Comparison of ENCODE assay signal across 23 cellular contexts in the genomic region with DNA sequence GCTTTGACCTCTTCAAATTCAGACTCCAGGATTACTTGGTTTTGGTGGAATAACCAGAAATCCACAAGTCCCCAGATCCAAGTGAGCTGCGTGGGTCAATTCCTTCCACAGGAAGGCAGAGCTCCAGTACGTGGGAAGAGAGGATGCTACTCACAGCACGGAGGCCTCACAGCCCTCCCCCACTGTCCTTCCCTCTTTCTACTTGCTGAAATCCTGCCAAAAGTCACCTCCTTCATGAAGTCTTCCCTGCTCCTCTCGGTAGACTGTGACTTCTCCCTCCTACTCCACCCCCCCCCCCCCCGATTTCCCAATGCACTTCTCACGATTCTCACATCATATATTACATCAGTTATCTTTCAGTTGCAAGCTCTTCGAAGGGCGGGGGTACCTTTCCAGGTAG. TPM values are rescaled to one million over a fixed set of nuclear protein-coding genes. Genes with fewer than 3 reads are reported as not detected.
A peak's percentile ranks its signal among the peaks of the same experiment; 100 is the strongest.
DNase-seq lines count a peak whose midpoint lies in the region; ATAC-seq, FAIRE-seq and TF ChIP-seq lines count a peak whose summit lies in the region.
"Had no signal": no experiment of that assay in that cellular context is flagged by ENCODE, and none has a peak within 500 bp of the region (broad histone marks: within the 10 kb centered on the region; RNA-seq: fewer than 3 reads in every experiment).

No MANE protein-coding gene starts in this region.

- 69% methylated on average over 5 of the region's 8 CpGs for WGBS in K562 (ENCODE audit: insufficient coverage, low coverage, missing lambda C conversion rate)

- no peak overlapping the region for H3K4me3 ChIP-seq in GM23338
- H3K4me3 ChIP-seq in K562, result no peak overlapping the region
- no peak overlapping the region for H3K4me3 ChIP-seq in osteoblast (ENCODE audit: insufficient read depth, low read length)
- H3K4me3 ChIP-seq: body of pancreas, left ventricle myocardium inferior, SJSA1 had no signal

- peaks cover 20% of the 10 kb centered on the region for H3K4me1 Mint-ChIP-seq in GM23338

- no peak overlapping the region for H3K4me3 Mint-ChIP-seq in GM23338
- H3K4me3 Mint-ChIP-seq: activated T-helper 17 cell treated with anti-CD3 and anti-CD28 coated beads, Interleukin-2, amount 50 U/mL, for 72 hours; CD8-positive, alpha-beta T cell; natural killer cell treated with Interleukin-12 subunit alpha and Interleukin-12 subunit beta and Interleukin-15 and Interleukin-18, amount 100 ng/mL, for 72 hours; stimulated activated naive B cell treated with anti-CD40 and anti-IgM and Interleukin-4, amounts not matched to agents 10 μg/mL and 1 μg/mL and 100 μg/mL, for 72 hours had no signal

- H3K27ac ChIP-seq in GM23338 (ENCODE audit: low read depth) (peak overlapping the region; percentile 45; the same call in 1 of the 2 replicates), K562 (ENCODE audit: extremely low read depth, low read depth, low read length) (no peak overlapping the region), osteoblast (ENCODE audit: low read depth, low read length) (no peak overlapping the region)
- H3K27ac ChIP-seq: body of pancreas, left ventricle myocardium inferior, SJSA1, VCaP had no signal

- H3K27me3 Mint-ChIP-seq in GM23338 (ENCODE audit: insufficient read depth, low read depth, poor library complexity), result peaks cover 6% of the 10 kb centered on the region
- H3K27me3 Mint-ChIP-seq: activated T-helper 17 cell treated with anti-CD3 and anti-CD28 coated beads, Interleukin-2, amount 50 U/mL, for 72 hours; natural killer cell treated with Interleukin-12 subunit alpha and Interleukin-12 subunit beta and Interleukin-15 and Interleukin-18, amount 100 ng/mL, for 72 hours; stimulated activated naive B cell treated with anti-CD40 and anti-IgM and Interleukin-4, amounts not matched to agents 10 μg/mL and 1 μg/mL and 100 μg/mL, for 72 hours had no signal

- in situ Hi-C loops in K562 (cut with MboI), result no loop called here

- H3K27ac Mint-ChIP-seq in GM23338, result no peak overlapping the region
- H3K27ac Mint-ChIP-seq: activated T-helper 17 cell treated with anti-CD3 and anti-CD28 coated beads, Interleukin-2, amount 50 U/mL, for 72 hours; natural killer cell treated with Interleukin-12 subunit alpha and Interleukin-12 subunit beta and Interleukin-15 and Interleukin-18, amount 100 ng/mL, for 72 hours; stimulated activated naive B cell treated with anti-CD40 and anti-IgM and Interleukin-4, amounts not matched to agents 10 μg/mL and 1 μg/mL and 100 μg/mL, for 72 hours had no signal

- no peaks in the 10 kb centered on the region for H3K9me2 ChIP-seq in GM23338 (ENCODE audit: insufficient read depth)

- H3K9me1 ChIP-seq in K562 (ENCODE audit: control insufficient read depth, insufficient read depth, low read length), result peaks cover 3% of the 10 kb centered on the region

- ATAC-seq in GM23338 (no peak), K562 (no peak), GM19328 (IDR thresholded peaks at IDR 0.05; ENCODE audit: unreplicated experiment) (no peak)
- ATAC-seq: activated T-helper 17 cell treated with anti-CD3 and anti-CD28 coated beads, Interleukin-2, amount 50 U/mL, for 72 hours; body of pancreas; CD8-positive, alpha-beta T cell; HepG2; natural killer cell treated with Interleukin-12 subunit alpha and Interleukin-12 subunit beta and Interleukin-15 and Interleukin-18, amount 100 ng/mL, for 72 hours; right cardiac atrium; stimulated activated naive B cell treated with anti-CD40 and anti-IgM and Interleukin-4, amounts not matched to agents 10 μg/mL and 1 μg/mL and 100 μg/mL, for 72 hours had no signal

- H3K27me3 ChIP-seq in GM23338 (ENCODE audit: insufficient read depth), result no peaks in the 10 kb centered on the region
- no peaks in the 10 kb centered on the region for H3K27me3 ChIP-seq in K562 (ENCODE audit: control insufficient read depth in 2 of 2, insufficient read depth in 2 of 2, low read length in 2 of 2)
- no peaks in the 10 kb centered on the region for H3K27me3 ChIP-seq in osteoblast (ENCODE audit: insufficient read depth, low read length)
- H3K27me3 ChIP-seq: body of pancreas, SJSA1 had no signal

- no peak for TF ChIP-seq POLR2A in K562 (conservative IDR thresholded peaks at IDR 0.05)

- no TSS peak for BruUV-seq in K562 (replicated peaks; lab: Mats Ljungman, UMichigan)

- H3F3A ChIP-seq in GM23338 (replicated peaks; ENCODE audit: low read depth), result 0 out of 2 replicates have a peak, but pooled peaks cover 6% of the 10 kb centered on the region

- TF ChIP-seq CTCF in GM23338 (conservative IDR thresholded peaks at IDR 0.05; ENCODE audit: low read depth in 2 of 2), result no peak
- TF ChIP-seq CTCF in K562 (IDR thresholded peaks at IDR 0.05 in 2 of 3, conservative IDR thresholded peaks at IDR 0.05 in 1 of 3; ENCODE audit: insufficient read depth in 2 of 3, low read depth in 1 of 3, low read length in 3 of 3), result no peak
- TF ChIP-seq CTCF in osteoblast (IDR thresholded peaks at IDR 0.05; ENCODE audit: extremely low read depth, low read depth, low read length), result no peak

- TF ChIP-seq EP300 in K562 (IDR thresholded peaks at IDR 0.05; ENCODE audit: low read length), result no peak

- intact Hi-C loops in K562 (cut with micrococcal nuclease), result no loop called here

- no peak overlapping the region for H3K9ac ChIP-seq in K562 (ENCODE audit: insufficient read depth in 1 of 2, low read depth in 2 of 2, low read length in 2 of 2)

- H3K9me3 Mint-ChIP-seq in GM23338, result no peaks in the 10 kb centered on the region
- H3K9me3 Mint-ChIP-seq: activated T-helper 17 cell treated with anti-CD3 and anti-CD28 coated beads, Interleukin-2, amount 50 U/mL, for 72 hours; CD8-positive, alpha-beta T cell; natural killer cell treated with Interleukin-12 subunit alpha and Interleukin-12 subunit beta and Interleukin-15 and Interleukin-18, amount 100 ng/mL, for 72 hours; stimulated activated naive B cell treated with anti-CD40 and anti-IgM and Interleukin-4, amounts not matched to agents 10 μg/mL and 1 μg/mL and 100 μg/mL, for 72 hours had no signal

- no peaks in the 10 kb centered on the region; the same call in 1 of the 2 replicates for H3K36me3 ChIP-seq in GM23338 (ENCODE audit: insufficient read depth)
- H3K36me3 ChIP-seq in K562 (ENCODE audit: control insufficient read depth, insufficient read depth, low read length), result peaks cover 77% of the 10 kb centered on the region
- peaks cover 16% of the 10 kb centered on the region for H3K36me3 ChIP-seq in osteoblast (ENCODE audit: insufficient read depth, low read length)

- CTCF ChIA-PET in K562 (lab: Yijun Ruan, JAX; ENCODE audit: low intra/inter-chr PET ratio), result no interaction called here

- peaks cover 11% of the 10 kb centered on the region for H4K20me1 ChIP-seq in GM23338 (replicated peaks; ENCODE audit: insufficient read depth)
- H4K20me1 ChIP-seq in K562 (replicated peaks; ENCODE audit: control insufficient read depth, insufficient read depth, low read length), result peaks cover 5% of the 10 kb centered on the region; the same call in 1 of the 2 replicates
- peaks cover 14% of the 10 kb centered on the region for H4K20me1 ChIP-seq in osteoblast (ENCODE audit: insufficient read depth, low read length)

- no peak for FAIRE-seq in K562 (lab: Jason Lieb, UNC)
- FAIRE-seq: HepG2, RCC 7860 had no signal

- H3K79me2 ChIP-seq in GM23338 (replicated peaks; ENCODE audit: insufficient read depth) (peaks cover 46% of the 10 kb centered on the region), K562 (ENCODE audit: control insufficient read depth, insufficient read depth, low read length) (no peaks in the 10 kb centered on the region; the same call in 2 of the 3 replicates), osteoblast (ENCODE audit: insufficient read depth, low read length) (peaks cover 9% of the 10 kb centered on the region)

- no peak for DNase-seq in GM23338 (ENCODE audit: low spot score)
- DNase-seq in NOMO-1 (lab: John Stamatoyannopoulos, UW; ENCODE audit: unreplicated experiment in 2 of 2), result peak; percentile 16 to 37
- DNase-seq in K562 (ENCODE audit: extremely low read depth in 1 of 4, low spot score in 3 of 4), result no peak
- peak; percentile 22 for DNase-seq in osteoblast (ENCODE audit: insufficient read length, low spot score, missing footprints)
- no peak for DNase-seq in NCI-H748 (lab: John Stamatoyannopoulos, UW; ENCODE audit: unreplicated experiment)
- no peak for DNase-seq in RKO (ENCODE audit: low spot score)
- DNase-seq: body of pancreas; CD8-positive, alpha-beta T cell; effector CD8-positive, alpha-beta T cell; left ventricle myocardium inferior; NCI-H1417; NCI-H2107; NCI-H510A; right cardiac atrium; stimulated activated CD4-positive, alpha-beta T cell treated with anti-CD3 and anti-CD28 coated beads, Interleukin-4, amount 100 ng/mL, for 24 hours; stimulated activated naive B cell treated with anti-CD40 and anti-IgM and Interleukin-4, amounts not matched to agents 10 μg/mL and 1 μg/mL and 100 μg/mL, for 72 hours had no signal

- H3K4me2 ChIP-seq in GM23338 (no peak overlapping the region), K562 (ENCODE audit: insufficient read depth, low read length) (no peak overlapping the region), osteoblast (ENCODE audit: insufficient read depth, low read length) (no peak overlapping the region)

- H2AFZ ChIP-seq in GM23338 (no peak overlapping the region), K562 (ENCODE audit: low read depth, low read length) (no peak overlapping the region), osteoblast (ENCODE audit: low read length) (no peak overlapping the region)

- POLR2A ChIA-PET in K562 (lab: Yijun Ruan, JAX), result interaction anchor here (0.7 to 2.5 kb wide), 7 partner anchors 10 to 322 kb away, joined by 3 to 8 read pairs (median 3); no protein-coding TSS in a partner anchor

- no peaks in the 10 kb centered on the region for H3K9me3 ChIP-seq in K562 (replicated peaks; ENCODE audit: control insufficient read depth, insufficient read depth, low read depth, low read length)
- no peaks in the 10 kb centered on the region for H3K9me3 ChIP-seq in osteoblast (ENCODE audit: low read depth, low read length)
- H3K9me3 ChIP-seq: body of pancreas, left ventricle myocardium inferior, SJSA1 had no signal

- no peak for TF ChIP-seq RAD21 in K562 (CRISPR knock-in tag; conservative IDR thresholded peaks at IDR 0.05 in 1 of 2, IDR thresholded peaks at IDR 0.05 in 1 of 2)

- H3K4me1 ChIP-seq in GM23338 (ENCODE audit: insufficient read depth), result peaks cover 6% of the 10 kb centered on the region; the same call in 1 of the 2 replicates
- peaks cover 15 to 24% of the 10 kb centered on the region in 2 experiments for H3K4me1 ChIP-seq in K562 (replicated peaks in 1 of 2; ENCODE audit: control insufficient read depth in 2 of 2, insufficient read depth in 2 of 2, low read length in 2 of 2)
- H3K4me1 ChIP-seq in osteoblast (ENCODE audit: insufficient read depth, low read length), result peaks cover 27% of the 10 kb centered on the region
- H3K4me1 ChIP-seq: body of pancreas had no signal

- H3K36me3 Mint-ChIP-seq in GM23338 (ENCODE audit: low read depth), result peaks cover 36% of the 10 kb centered on the region

RNA-seq across cellular contexts. Expression of a gene that starts 12.3 kb away (rescaled TPM):
- total RNA-seq in GM23338 (2014; rRNA removed; shearing (Covaris generic)), result 32.8 and 34.1 TPM in 2 replicates
- polyA plus RNA-seq in GM23338 (2016; fragmentation: Nextera tagmentation; extraction: Ambion mirVana) (30.1 and 30.6 TPM in 2 replicates), K562 (2011; rRNA removed) (37.5 and 41.6 TPM in 2 replicates), K562 (2014; fragmentation: Illumina TruSeq; extraction: Trizol) (35.5 and 37.9 TPM in 2 replicates), K562 (2014; fragmentation: Nextera tagmentation; extraction: Ambion mirVana) (10 to 100 TPM in 1 of 2 experiments, 1 to 10 TPM in 1; 9.0 to 10.4 TPM), K562 (2014; rRNA removed) (36.2 and 37.2 TPM in 2 replicates)
- 79.9 and 93.7 TPM in 2 replicates for total RNA-seq in K562 (2011; cell fraction: chromatin; rRNA removed; ENCODE audit: low replicate concordance)
- 44.9 and 53.3 TPM in 2 replicates for total RNA-seq in K562 (2011; cell fraction: nucleolus; rRNA removed)
- 65.0 and 92.5 TPM in 2 replicates for total RNA-seq in K562 (2011; cell fraction: nucleoplasm; rRNA removed)
- total RNA-seq in K562 (2014; rRNA removed) (23.4 and 26.7 TPM in 2 replicates), K562 (2014; rRNA removed; fragmentation: Illumina TruSeq; extraction: Trizol) (22.3 and 25.1 TPM in 2 replicates), K562 (2015; rRNA removed; fragmentation: Illumina TruSeq; extraction: Trizol) (32.2 and 33.2 TPM in 2 replicates), K562 (2021) (29.5 and 32.6 TPM in 2 replicates), osteoblast (22.4 and 28.3 TPM in 2 replicates)
- 33.0 and 39.7 TPM in 2 replicates for polyA plus RNA-seq in K562 (2011; cell fraction: cytosol; rRNA removed)
- polyA plus RNA-seq in K562 (2011; cell fraction: nucleus; rRNA removed), result 69.4 and 73.5 TPM in 2 replicates
- polyA plus RNA-seq in K562 (2012), result 27.5 and 30.5 TPM in 2 replicates
- 31.1 and 31.9 TPM in 2 replicates for polyA minus RNA-seq in K562 (2011; rRNA and poly(A)+ RNA removed)
- polyA minus RNA-seq in K562 (2011; cell fraction: cytosol; rRNA and poly(A)+ RNA removed), result 18.9 and 20.7 TPM in 2 replicates
- polyA minus RNA-seq in K562 (2011; cell fraction: nucleus; rRNA and poly(A)+ RNA removed), result 25.0 and 38.0 TPM in 2 replicates

RNA-seq across cellular contexts. Expression of a gene that starts 48.9 kb away (rescaled TPM):
- total RNA-seq in GM23338 (2014; rRNA removed; shearing (Covaris generic)), result 13.3 and 14.5 TPM in 2 replicates
- 17.5 and 18.0 TPM in 2 replicates for polyA plus RNA-seq in GM23338 (2016; fragmentation: Nextera tagmentation; extraction: Ambion mirVana)
- total RNA-seq in K562 (2011; cell fraction: chromatin; rRNA removed; ENCODE audit: low replicate concordance), result 2.8 and 5.6 TPM in 2 replicates
- 4.2 and 6.7 TPM in 2 replicates for total RNA-seq in K562 (2011; cell fraction: nucleolus; rRNA removed)
- 4.4 and 4.9 TPM in 2 replicates for total RNA-seq in K562 (2011; cell fraction: nucleoplasm; rRNA removed)
- 2.1 and 2.9 TPM in 2 replicates for total RNA-seq in K562 (2014; rRNA removed)
- total RNA-seq in K562 (2014; rRNA removed; fragmentation: Illumina TruSeq; extraction: Trizol), result 3.2 and 3.3 TPM in 2 replicates
- total RNA-seq in K562 (2015; rRNA removed; fragmentation: Illumina TruSeq; extraction: Trizol), result 16.9 and 17.5 TPM in 2 replicates
- 4.1 and 4.4 TPM in 2 replicates for total RNA-seq in K562 (2021)
- polyA plus RNA-seq in K562 (2011; rRNA removed), result 3.4 and 5.8 TPM in 2 replicates
- polyA plus RNA-seq in K562 (2011; cell fraction: cytosol; rRNA removed), result 3.7 and 8.0 TPM in 2 replicates
- 11.6 and 17.7 TPM in 2 replicates for polyA plus RNA-seq in K562 (2011; cell fraction: nucleus; rRNA removed)
- 11.2 and 47.9 TPM in 2 replicates for polyA plus RNA-seq in K562 (2012)
- 4.6 and 4.9 TPM in 2 replicates for polyA plus RNA-seq in K562 (2014; fragmentation: Illumina TruSeq; extraction: Trizol)
- 1 to 10 TPM; 2.3 to 2.5 TPM for polyA plus RNA-seq in K562 (2014; fragmentation: Nextera tagmentation; extraction: Ambion mirVana)
- 2.6 and 4.2 TPM in 2 replicates for polyA plus RNA-seq in K562 (2014; rRNA removed)
- polyA minus RNA-seq in K562 (2011; rRNA and poly(A)+ RNA removed), result 2.6 and 3.6 TPM in 2 replicates
- polyA minus RNA-seq in K562 (2011; cell fraction: cytosol; rRNA and poly(A)+ RNA removed), result 1.6 and 4.6 TPM in 2 replicates
- polyA minus RNA-seq in K562 (2011; cell fraction: nucleus; rRNA and poly(A)+ RNA removed), result 1.6 and 3.4 TPM in 2 replicates
- 27.9 and 40.7 TPM in 2 replicates for total RNA-seq in osteoblast
- total RNA-seq: natural killer cell treated with Interleukin-12 subunit alpha and Interleukin-12 subunit beta and Interleukin-15 and Interleukin-18, amount 100 ng/mL, for 72 hours had no signal

RNA-seq across cellular contexts. Expression of a gene that starts 50.6 kb away (rescaled TPM):
- total RNA-seq in GM23338 (2014; rRNA removed; shearing (Covaris generic)), result 15.3 and 21.1 TPM in 2 replicates
- polyA plus RNA-seq in GM23338 (2016; fragmentation: Nextera tagmentation; extraction: Ambion mirVana), result 7.4 and 9.4 TPM in 2 replicates
- 130 and 235 TPM in 2 replicates for total RNA-seq in K562 (2011; cell fraction: chromatin; rRNA removed; ENCODE audit: low replicate concordance)
- total RNA-seq in K562 (2011; cell fraction: nucleolus; rRNA removed), result 102 and 121 TPM in 2 replicates
- 108 and 109 TPM in 2 replicates for total RNA-seq in K562 (2011; cell fraction: nucleoplasm; rRNA removed)
- total RNA-seq in K562 (2014; rRNA removed), result 27.2 and 32.1 TPM in 2 replicates
- 12.5 and 14.7 TPM in 2 replicates for total RNA-seq in K562 (2014; rRNA removed; fragmentation: Illumina TruSeq; extraction: Trizol)
- 18.2 and 19.6 TPM in 2 replicates for total RNA-seq in K562 (2015; rRNA removed; fragmentation: Illumina TruSeq; extraction: Trizol)
- 33.9 and 35.7 TPM in 2 replicates for total RNA-seq in K562 (2021)
- polyA plus RNA-seq in K562 (2011; rRNA removed), result 23.8 and 31.6 TPM in 2 replicates
- 23.7 and 30.6 TPM in 2 replicates for polyA plus RNA-seq in K562 (2011; cell fraction: cytosol; rRNA removed)
- polyA plus RNA-seq in K562 (2011; cell fraction: nucleus; rRNA removed), result 99.8 and 108 TPM in 2 replicates
- polyA plus RNA-seq in K562 (2012), result 42.1 and 123 TPM in 2 replicates
- polyA plus RNA-seq in K562 (2014; fragmentation: Illumina TruSeq; extraction: Trizol), result 22.6 TPM in 2 replicates
- polyA plus RNA-seq in K562 (2014; fragmentation: Nextera tagmentation; extraction: Ambion mirVana), result 1 to 10 TPM; 4.7 to 6.3 TPM
- polyA plus RNA-seq in K562 (2014; rRNA removed), result 30.5 and 31.4 TPM in 2 replicates
- polyA minus RNA-seq in K562 (2011; rRNA and poly(A)+ RNA removed), result 22.0 and 23.5 TPM in 2 replicates
- polyA minus RNA-seq in K562 (2011; cell fraction: cytosol; rRNA and poly(A)+ RNA removed), result 12.5 and 14.2 TPM in 2 replicates
- 44.3 and 53.9 TPM in 2 replicates for polyA minus RNA-seq in K562 (2011; cell fraction: nucleus; rRNA and poly(A)+ RNA removed)
- 30.4 and 35.8 TPM in 2 replicates for total RNA-seq in osteoblast

Comparison
In these comparisons a context has a peak if more than half of its experiments do, and no peak if none do; other contexts are left out.
1. DNase-seq: peak in NOMO-1 (2 of 2) and osteoblast (single experiment); none in GM23338 (single experiment), K562 (0 of 4), NCI-H748 (single experiment) and RKO (single experiment).